7 cellular contexts compared by ENCODE assay signal in the genomic region with DNA sequence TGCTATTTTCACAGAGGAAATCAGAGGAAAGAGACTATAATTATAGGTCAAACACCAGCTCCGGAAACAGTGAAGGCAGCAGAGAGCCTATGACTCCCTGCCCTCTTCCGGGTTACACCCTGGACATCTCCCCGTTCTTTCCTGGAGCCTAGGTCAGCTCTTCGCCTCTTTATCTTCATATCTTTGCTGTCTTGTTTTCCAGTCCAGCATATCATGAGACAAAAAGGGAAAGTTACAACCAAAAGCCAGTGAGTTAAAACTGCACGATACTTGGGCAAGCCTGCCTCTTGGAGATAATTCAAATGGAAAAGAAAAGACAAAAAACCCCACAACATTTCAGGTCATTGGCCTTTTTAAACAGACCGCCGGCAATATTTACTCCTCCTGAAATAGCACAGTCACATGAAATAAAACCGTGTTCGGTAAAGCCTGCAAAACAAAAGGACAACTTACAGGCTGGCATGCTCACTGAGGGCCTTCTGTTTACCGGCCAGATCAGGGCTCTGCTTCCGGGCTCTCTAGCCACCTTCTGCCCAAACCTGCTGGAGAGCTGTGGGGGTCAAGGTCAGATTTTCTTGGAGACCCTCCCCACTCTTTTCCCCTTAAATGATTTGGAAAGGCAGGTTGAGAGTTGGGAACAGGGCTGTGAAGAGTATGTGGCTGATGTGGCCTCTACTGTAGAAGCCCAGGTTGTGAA. TPM values are rescaled to one million over a fixed set of nuclear protein-coding genes. Genes with fewer than 3 reads are reported as not detected.
A peak's percentile ranks its signal among the peaks of the same experiment; 100 is the strongest.
DNase-seq lines count a peak whose midpoint lies in the region; ATAC-seq and TF ChIP-seq lines count a peak whose summit lies in the region.

No MANE protein-coding gene starts in this region.

- no peak overlapping the region for H3K4me3 ChIP-seq in right cardiac atrium (ENCODE audit: low read length)
- H3K4me3 ChIP-seq in spleen = no peak overlapping the region

- CTCF ChIA-PET in activated CD8-positive, alpha-beta T cell treated with anti-CD3 and anti-CD28 coated beads, Interleukin-2, amount 10 ng/mL, durations not matched to agents 7 days and 5 days (lab: Charles Lee) = interaction anchor here (0.7 to 1.4 kb wide), 3 partner anchors 49 to 838 kb away, joined by 3 read pairs; no protein-coding TSS in a partner anchor

- no peak for TF ChIP-seq POLR2A in spleen (IDR thresholded peaks at IDR 0.05)

- H3K27ac ChIP-seq in right cardiac atrium (ENCODE audit: low read length) (peak overlapping the region; percentile 65), spleen (peak overlapping the region; percentile 28 to 88 (median 80))

- ATAC-seq in activated CD8-positive, alpha-beta T cell treated with anti-CD3 and anti-CD28 coated beads, Interleukin-2, amount 10 ng/mL, durations not matched to agents 7 days and 5 days = no peak
- ATAC-seq in right cardiac atrium (peak; percentile 51 to 90), GM18870 (IDR thresholded peaks at IDR 0.05; ENCODE audit: unreplicated experiment) (no peak)

- POLR2A ChIA-PET in activated CD8-positive, alpha-beta T cell treated with anti-CD3 and anti-CD28 coated beads, Interleukin-2, amount 10 ng/mL, durations not matched to agents 7 days and 5 days (lab: Charles Lee) = interaction anchor here (1.0 kb wide), 1 partner anchor 43 kb away, joined by 4 read pairs; a partner anchor contains a TSS

- no peak overlapping the region for H3K4me3 Mint-ChIP-seq in activated CD8-positive, alpha-beta T cell treated with anti-CD3 and anti-CD28 coated beads, Interleukin-2, amount 10 ng/mL, durations not matched to agents 7 days and 5 days

- peaks cover 17% of the 10 kb centered on the region for H3K4me1 Mint-ChIP-seq in activated CD8-positive, alpha-beta T cell treated with anti-CD3 and anti-CD28 coated beads, Interleukin-2, amount 10 ng/mL, durations not matched to agents 7 days and 5 days (ENCODE audit: low read depth)

- no peaks in the 10 kb centered on the region for H3K9me3 ChIP-seq in right cardiac atrium (ENCODE audit: control insufficient read depth, low read length)
- no peaks in the 10 kb centered on the region for H3K9me3 ChIP-seq in spleen

- H3K4me1 ChIP-seq in right cardiac atrium (ENCODE audit: control insufficient read depth, insufficient read depth, low read length) (peaks cover 8% of the 10 kb centered on the region), spleen (peaks cover 4 to 64% (median 11%) of the 10 kb centered on the region in 6 donors)

- no peak for TF ChIP-seq CTCF in spleen (IDR thresholded peaks at IDR 0.05 in 8 of 11, conservative IDR thresholded peaks at IDR 0.05 in 3 of 11)

- H3K27me3 ChIP-seq in right cardiac atrium (ENCODE audit: control insufficient read depth, insufficient read depth) (no peaks in the 10 kb centered on the region), spleen (replicated peaks in 1 of 7) (no peaks in the 10 kb centered on the region)

- H3K27me3 Mint-ChIP-seq in activated CD8-positive, alpha-beta T cell treated with anti-CD3 and anti-CD28 coated beads, Interleukin-2, amount 10 ng/mL, durations not matched to agents 7 days and 5 days (ENCODE audit: low read depth) = peaks cover 5% of the 10 kb centered on the region

- peaks cover 3% of the 10 kb centered on the region for H3K36me3 Mint-ChIP-seq in activated CD8-positive, alpha-beta T cell treated with anti-CD3 and anti-CD28 coated beads, Interleukin-2, amount 10 ng/mL, durations not matched to agents 7 days and 5 days (ENCODE audit: low read depth)

- H3K9me3 Mint-ChIP-seq in activated CD8-positive, alpha-beta T cell treated with anti-CD3 and anti-CD28 coated beads, Interleukin-2, amount 10 ng/mL, durations not matched to agents 7 days and 5 days (ENCODE audit: insufficient read depth) = no peaks in the 10 kb centered on the region

- peak; percentile 30 for DNase-seq in NCI-H774 (lab: John Stamatoyannopoulos, UW)
- no peak for DNase-seq in activated CD8-positive, alpha-beta T cell treated with anti-CD3 and anti-CD28 coated beads, Interleukin-2, amount 10 ng/mL, durations not matched to agents 7 days and 5 days
- no peak for DNase-seq in right cardiac atrium
- no peak for DNase-seq in spleen
- DNase-seq in middle frontal gyrus (ENCODE audit: extremely low spot score, low spot score) = no peak
- DNase-seq in stimulated activated naive CD4-positive, alpha-beta T cell treated with Interleukin-2 at 50 U/mL for 16 hours (lab: John Stamatoyannopoulos, UW) = no peak

- intact Hi-C loops in right cardiac atrium (cut with DNase I) (no loop called here), spleen (cut with DNase I; ENCODE audit: low total_unique reads) (no loop called here)

- peak overlapping the region; percentile 75 for H3K27ac Mint-ChIP-seq in activated CD8-positive, alpha-beta T cell treated with anti-CD3 and anti-CD28 coated beads, Interleukin-2, amount 10 ng/mL, durations not matched to agents 7 days and 5 days

- H3K36me3 ChIP-seq in spleen = no peaks in the 10 kb centered on the region

- 49% methylated on average over 11 of the region's 11 CpGs for WGBS in right cardiac atrium
- WGBS in spleen, 5 donors = 58 to 72% (median 68%) methylated on average over 11 of the region's 11 CpGs

RNA-seq across cellular contexts. Expression of a gene that starts 42.8 kb away (rescaled TPM):
- 10 to 100 TPM; 66.7 to 72.3 TPM for total RNA-seq in activated CD8-positive, alpha-beta T cell treated with anti-CD3 and anti-CD28 coated beads, Interleukin-2, amount 10 ng/mL, durations not matched to agents 7 days and 5 days
- 10 to 100 TPM; 58.4 to 72.0 (median 61.3) TPM for total RNA-seq in right cardiac atrium
- polyA plus RNA-seq in right cardiac atrium = 53.1 TPM
- total RNA-seq in spleen = 10 to 100 TPM; 48.3 to 82.5 (median 72.4) TPM
- 10 to 100 TPM; 34.9 to 56.0 (median 37.3) TPM for polyA plus RNA-seq in spleen

Comparison
In these comparisons a context has a peak if more than half of its experiments do, and no peak if none do; other contexts are left out.
1. ATAC-seq: peak in right cardiac atrium (2 of 2); none in activated CD8-positive, alpha-beta T cell treated with anti-CD3 and anti-CD28 coated beads, Interleukin-2, amount 10 ng/mL, durations not matched to agents 7 days and 5 days (single experiment) and GM18870 (single experiment).